9 cellular contexts compared by ENCODE assay signal in the genomic region with DNA sequence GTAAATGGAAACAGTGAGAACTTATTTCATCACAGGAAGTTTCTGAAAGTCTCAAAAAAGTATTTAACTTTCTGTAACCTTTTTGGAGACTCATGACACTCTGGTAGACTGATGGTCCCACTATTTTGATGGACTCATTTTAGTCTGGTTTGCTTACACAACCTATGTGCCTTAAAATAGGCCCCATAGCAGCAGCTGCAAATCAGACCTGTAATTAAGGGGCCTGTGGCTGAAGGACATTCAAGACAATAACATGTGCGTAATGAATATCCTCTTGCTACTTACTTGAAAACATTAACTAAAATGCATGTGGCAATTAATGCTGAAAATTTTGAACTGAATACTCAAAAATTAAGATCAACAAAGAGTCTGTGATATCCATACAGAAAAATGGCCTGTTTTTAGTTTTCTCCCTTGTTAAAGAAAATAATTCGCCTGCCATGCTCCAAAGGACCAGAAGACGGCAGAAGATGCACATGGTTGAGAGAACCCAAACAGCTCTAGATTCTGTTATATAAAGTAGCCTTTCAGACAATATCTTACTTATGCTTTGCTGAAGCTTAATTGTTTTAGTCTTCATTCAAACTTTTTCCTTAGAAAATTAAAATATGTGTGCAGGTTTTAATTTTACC.
DNase-seq lines count a peak whose midpoint lies in the region; ATAC-seq and TF ChIP-seq lines count a peak whose summit lies in the region.
"Had no signal": no experiment of that assay in that cellular context is flagged by ENCODE, and none has a peak within 500 bp of the region (broad histone marks: within the 10 kb centered on the region; RNA-seq: fewer than 3 reads in every experiment).

No MANE protein-coding gene starts in this region.

- no peaks in the 10 kb centered on the region for H3K27me3 Mint-ChIP-seq in activated T-helper 17 cell treated with anti-CD3 and anti-CD28 coated beads, Interleukin-2, amount 50 U/mL, for 72 hours

- no peak overlapping the region for H3K4me3 Mint-ChIP-seq in activated T-helper 17 cell treated with anti-CD3 and anti-CD28 coated beads, Interleukin-2, amount 50 U/mL, for 72 hours

- H3K36me3 Mint-ChIP-seq in activated T-helper 17 cell treated with anti-CD3 and anti-CD28 coated beads, Interleukin-2, amount 50 U/mL, for 72 hours (ENCODE audit: low read depth): no peaks in the 10 kb centered on the region

- H3K4me3 ChIP-seq in brain microvascular endothelial cell (ENCODE audit: low read depth, low read length) (no peak overlapping the region), right lobe of liver (no peak overlapping the region)

- H3K9me3 Mint-ChIP-seq in activated T-helper 17 cell treated with anti-CD3 and anti-CD28 coated beads, Interleukin-2, amount 50 U/mL, for 72 hours: no peaks in the 10 kb centered on the region

- no peaks in the 10 kb centered on the region for H3K27me3 ChIP-seq in brain microvascular endothelial cell (replicated peaks)
- H3K27me3 ChIP-seq in right lobe of liver: no peaks in the 10 kb centered on the region

- ATAC-seq in right lobe of liver: no peak
- ATAC-seq in activated T-helper 17 cell treated with anti-CD3 and anti-CD28 coated beads, Interleukin-2, amount 50 U/mL, for 72 hours (replicated peaks): no peak
- no peak for ATAC-seq in HG03196 (IDR thresholded peaks at IDR 0.05; ENCODE audit: unreplicated experiment)
- ATAC-seq in HG02938 (IDR thresholded peaks at IDR 0.05; ENCODE audit: unreplicated experiment): no peak
- ATAC-seq in HG02610 (IDR thresholded peaks at IDR 0.05; ENCODE audit: unreplicated experiment): no peak

- H3K27ac Mint-ChIP-seq in activated T-helper 17 cell treated with anti-CD3 and anti-CD28 coated beads, Interleukin-2, amount 50 U/mL, for 72 hours: no peak overlapping the region

- in situ Hi-C loops in brain microvascular endothelial cell (cut with HindIII; ENCODE audit: low pct_ligation_motif_present, low sequenced_read_pairs): no loop called here

- intact Hi-C loops in right lobe of liver (cut with DNase I): no loop called here

- DNase-seq in Ammon's horn (ENCODE audit: low spot score) (peak; percentile 33), Kasumi-1 (lab: John Stamatoyannopoulos, UW) (peak; percentile 39 to 61), brain microvascular endothelial cell (peak; percentile 47), right lobe of liver (no peak)
- DNase-seq: cerebellar nuclear complex had no signal

- no peaks in the 10 kb centered on the region for H3K36me3 ChIP-seq in brain microvascular endothelial cell (replicated peaks)
- H3K36me3 ChIP-seq in right lobe of liver: no peaks in the 10 kb centered on the region

- 35% methylated on average over 3 of the region's 3 CpGs for WGBS in right lobe of liver (ENCODE audit: insufficient coverage, low coverage, low lambda C conversion rate, missing lambda C conversion rate)

- no peaks in the 10 kb centered on the region for H3K4me1 Mint-ChIP-seq in activated T-helper 17 cell treated with anti-CD3 and anti-CD28 coated beads, Interleukin-2, amount 50 U/mL, for 72 hours

- no peak for TF ChIP-seq POLR2A in right lobe of liver (IDR thresholded peaks at IDR 0.05)

- H3K27ac ChIP-seq in brain microvascular endothelial cell (no peak overlapping the region), right lobe of liver (no peak overlapping the region)

- no peaks in the 10 kb centered on the region for H3K4me1 ChIP-seq in right lobe of liver

- TF ChIP-seq CTCF in brain microvascular endothelial cell (IDR thresholded peaks at IDR 0.05; ENCODE audit: low read depth, low read length, missing control alignments) (peak; percentile 87), right lobe of liver (IDR thresholded peaks at IDR 0.05) (peak; percentile 22 to 30 (median 28))

- H3K9me3 ChIP-seq in right lobe of liver: no peaks in the 10 kb centered on the region

Comparison
In these comparisons a context has a peak if more than half of its experiments do, and no peak if none do; other contexts are left out.
1. DNase-seq: peak in Ammon's horn (single experiment), Kasumi-1 (2 of 2) and brain microvascular endothelial cell (single experiment); none in right lobe of liver (0 of 3).